22 cellular contexts compared by ENCODE assay signal in genomic region chr14:98219638-98220037, GRCh38.
DNase-seq lines count a peak whose midpoint lies in the region; ATAC-seq and TF ChIP-seq lines count a peak whose summit lies in the region.
"Had no signal": no experiment of that assay in that cellular context is flagged by ENCODE, and none has a peak within 500 bp of the region (broad histone marks: within the 10 kb centered on the region; RNA-seq: fewer than 3 reads in every experiment).

No MANE protein-coding gene starts in this region.

- POLR2A ChIA-PET in activated CD4-positive, alpha-beta T cell treated with anti-CD3 and anti-CD28 coated beads, Interleukin-2, amount 10 ng/mL, durations not matched to agents 7 days and 5 days (lab: Charles Lee): no interaction called here

- peak; percentile 68 to 87 for ATAC-seq in natural killer cell treated with Interleukin-12 subunit alpha and Interleukin-12 subunit beta and Interleukin-15 and Interleukin-18, amount 100 ng/mL, for 72 hours
- ATAC-seq in natural killer cell (no peak), omental fat pad (ENCODE audit: low FRiP score) (peak; percentile 37), GM19035 (IDR thresholded peaks at IDR 0.05; ENCODE audit: unreplicated experiment) (no peak)
- peak; percentile 81 to 85 for ATAC-seq in activated T-cell treated with anti-CD3 and anti-CD28 coated beads, Interleukin-2, amount 50 U/mL, for 72 hours (replicated peaks in 1 of 2)
- ATAC-seq: GM23338, HCT116, PC-3 had no signal

- no peaks in the 10 kb centered on the region for H3K36me3 ChIP-seq in brain microvascular endothelial cell (replicated peaks)
- H3K36me3 ChIP-seq: BE2C had no signal

- no peak for DNase-seq in activated CD4-positive, alpha-beta T cell treated with anti-CD3 and anti-CD28 coated beads, Interleukin-2, amount 10 ng/mL, durations not matched to agents 24 days and 14 days
- DNase-seq in activated CD4-positive, alpha-beta T cell treated with anti-CD3 and anti-CD28 coated beads, Interleukin-2, amount 10 ng/mL, durations not matched to agents 7 days and 5 days: no peak
- no peak for DNase-seq in natural killer cell treated with Interleukin-12 subunit alpha and Interleukin-12 subunit beta and Interleukin-15 and Interleukin-18, amount 100 ng/mL, for 72 hours (ENCODE audit: low spot score)
- DNase-seq in natural killer cell (no peak), omental fat pad (ENCODE audit: low spot score) (no peak), brain microvascular endothelial cell (no peak)
- DNase-seq in activated T-cell treated with anti-CD3 and anti-CD28 coated beads, Interleukin-2, amount 50 U/mL, for 72 hours: peak in 1 of 2 donors; percentile 43
- DNase-seq: BE2C; CD4-positive, CD25-positive, alpha-beta regulatory T cell; DMS153; GF-D8; IMR-90; Karpas-422; NCI-H1436; NCI-H1930; NCI-H226; NCI-H524; PC-3; RPMI8226 had no signal

- H3K4me3 Mint-ChIP-seq in activated CD4-positive, alpha-beta T cell treated with anti-CD3 and anti-CD28 coated beads, Interleukin-2, amount 10 ng/mL, durations not matched to agents 24 days and 14 days: peak overlapping the region; percentile 6
- no peak overlapping the region for H3K4me3 Mint-ChIP-seq in activated CD4-positive, alpha-beta T cell treated with anti-CD3 and anti-CD28 coated beads, Interleukin-2, amount 10 ng/mL, durations not matched to agents 7 days and 5 days
- peak overlapping the region; percentile 28 for H3K4me3 Mint-ChIP-seq in natural killer cell treated with Interleukin-12 subunit alpha and Interleukin-12 subunit beta and Interleukin-15 and Interleukin-18, amount 100 ng/mL, for 72 hours
- H3K4me3 Mint-ChIP-seq in natural killer cell: no peak overlapping the region
- H3K4me3 Mint-ChIP-seq in activated T-cell treated with anti-CD3 and anti-CD28 coated beads, Interleukin-2, amount 50 U/mL, for 72 hours: no peak overlapping the region
- H3K4me3 Mint-ChIP-seq: GM23338 had no signal

- no peak overlapping the region for H3K4me3 ChIP-seq in brain microvascular endothelial cell (ENCODE audit: low read depth, low read length)
- H3K4me3 ChIP-seq: GM23338 had no signal

- peak overlapping the region; percentile 68 for H3K27ac Mint-ChIP-seq in activated CD4-positive, alpha-beta T cell treated with anti-CD3 and anti-CD28 coated beads, Interleukin-2, amount 10 ng/mL, durations not matched to agents 24 days and 14 days
- H3K27ac Mint-ChIP-seq in activated CD4-positive, alpha-beta T cell treated with anti-CD3 and anti-CD28 coated beads, Interleukin-2, amount 10 ng/mL, durations not matched to agents 7 days and 5 days: no peak overlapping the region
- H3K27ac Mint-ChIP-seq in natural killer cell treated with Interleukin-12 subunit alpha and Interleukin-12 subunit beta and Interleukin-15 and Interleukin-18, amount 100 ng/mL, for 72 hours: peak overlapping the region; percentile 18
- H3K27ac Mint-ChIP-seq in natural killer cell: no peak overlapping the region
- no peak overlapping the region for H3K27ac Mint-ChIP-seq in activated T-cell treated with anti-CD3 and anti-CD28 coated beads, Interleukin-2, amount 50 U/mL, for 72 hours
- H3K27ac Mint-ChIP-seq: GM23338 had no signal

- H3K27me3 Mint-ChIP-seq in activated CD4-positive, alpha-beta T cell treated with anti-CD3 and anti-CD28 coated beads, Interleukin-2, amount 10 ng/mL, durations not matched to agents 24 days and 14 days: peaks cover 2% of the 10 kb centered on the region
- no peaks in the 10 kb centered on the region for H3K27me3 Mint-ChIP-seq in activated CD4-positive, alpha-beta T cell treated with anti-CD3 and anti-CD28 coated beads, Interleukin-2, amount 10 ng/mL, durations not matched to agents 7 days and 5 days
- H3K27me3 Mint-ChIP-seq in natural killer cell treated with Interleukin-12 subunit alpha and Interleukin-12 subunit beta and Interleukin-15 and Interleukin-18, amount 100 ng/mL, for 72 hours: no peaks in the 10 kb centered on the region
- peaks cover 0 to 6% of the 10 kb centered on the region in 2 donors for H3K27me3 Mint-ChIP-seq in natural killer cell (ENCODE audit: low read depth in 2 of 2)
- H3K27me3 Mint-ChIP-seq in activated T-cell treated with anti-CD3 and anti-CD28 coated beads, Interleukin-2, amount 50 U/mL, for 72 hours (ENCODE audit: low read depth): no peaks in the 10 kb centered on the region
- H3K27me3 Mint-ChIP-seq: CD4-positive, CD25-positive, alpha-beta regulatory T cell had no signal

- H3K4me1 Mint-ChIP-seq in activated CD4-positive, alpha-beta T cell treated with anti-CD3 and anti-CD28 coated beads, Interleukin-2, amount 10 ng/mL, durations not matched to agents 24 days and 14 days: peaks cover 23% of the 10 kb centered on the region
- H3K4me1 Mint-ChIP-seq in activated CD4-positive, alpha-beta T cell treated with anti-CD3 and anti-CD28 coated beads, Interleukin-2, amount 10 ng/mL, durations not matched to agents 7 days and 5 days: peaks cover 35% of the 10 kb centered on the region
- peaks cover 15 to 16% of the 10 kb centered on the region in 2 donors for H3K4me1 Mint-ChIP-seq in natural killer cell treated with Interleukin-12 subunit alpha and Interleukin-12 subunit beta and Interleukin-15 and Interleukin-18, amount 100 ng/mL, for 72 hours (ENCODE audit: low read depth in 2 of 2)
- peaks cover 12 to 16% of the 10 kb centered on the region in 2 donors for H3K4me1 Mint-ChIP-seq in natural killer cell
- H3K4me1 Mint-ChIP-seq in activated T-cell treated with anti-CD3 and anti-CD28 coated beads, Interleukin-2, amount 50 U/mL, for 72 hours (ENCODE audit: low read depth): peaks cover 26% of the 10 kb centered on the region

- in situ Hi-C loops in brain microvascular endothelial cell (cut with HindIII; ENCODE audit: low pct_ligation_motif_present, low sequenced_read_pairs): no loop called here

- TF ChIP-seq CTCF in natural killer cell (IDR thresholded peaks at IDR 0.05): no peak
- no peak for TF ChIP-seq CTCF in omental fat pad (IDR thresholded peaks at IDR 0.05)
- TF ChIP-seq CTCF in brain microvascular endothelial cell (IDR thresholded peaks at IDR 0.05; ENCODE audit: low read depth, low read length, missing control alignments): no peak

- peaks cover 5% of the 10 kb centered on the region for H3K36me3 Mint-ChIP-seq in activated CD4-positive, alpha-beta T cell treated with anti-CD3 and anti-CD28 coated beads, Interleukin-2, amount 10 ng/mL, durations not matched to agents 24 days and 14 days (ENCODE audit: low read depth)
- peaks cover 10% of the 10 kb centered on the region for H3K36me3 Mint-ChIP-seq in activated CD4-positive, alpha-beta T cell treated with anti-CD3 and anti-CD28 coated beads, Interleukin-2, amount 10 ng/mL, durations not matched to agents 7 days and 5 days (ENCODE audit: low read depth)
- H3K36me3 Mint-ChIP-seq in natural killer cell treated with Interleukin-12 subunit alpha and Interleukin-12 subunit beta and Interleukin-15 and Interleukin-18, amount 100 ng/mL, for 72 hours: no peaks in the 10 kb centered on the region
- no peaks in the 10 kb centered on the region for H3K36me3 Mint-ChIP-seq in natural killer cell
- peaks cover 0 to 2% of the 10 kb centered on the region in 2 donors for H3K36me3 Mint-ChIP-seq in activated T-cell treated with anti-CD3 and anti-CD28 coated beads, Interleukin-2, amount 50 U/mL, for 72 hours (ENCODE audit: insufficient read depth in 2 of 2)
- H3K36me3 Mint-ChIP-seq: CD4-positive, CD25-positive, alpha-beta regulatory T cell had no signal

- CTCF ChIA-PET in activated CD4-positive, alpha-beta T cell treated with anti-CD3 and anti-CD28 coated beads, Interleukin-2, amount 10 ng/mL, durations not matched to agents 7 days and 5 days (lab: Charles Lee): interaction anchor here (1.2 kb wide), 1 partner anchor 9 kb away, joined by 3 read pairs; no protein-coding TSS in a partner anchor

- H3K9me3 Mint-ChIP-seq in activated CD4-positive, alpha-beta T cell treated with anti-CD3 and anti-CD28 coated beads, Interleukin-2, amount 10 ng/mL, durations not matched to agents 24 days and 14 days: peaks cover 9% of the 10 kb centered on the region
- peaks cover 5% of the 10 kb centered on the region for H3K9me3 Mint-ChIP-seq in activated CD4-positive, alpha-beta T cell treated with anti-CD3 and anti-CD28 coated beads, Interleukin-2, amount 10 ng/mL, durations not matched to agents 7 days and 5 days
- H3K9me3 Mint-ChIP-seq in natural killer cell treated with Interleukin-12 subunit alpha and Interleukin-12 subunit beta and Interleukin-15 and Interleukin-18, amount 100 ng/mL, for 72 hours: no peaks in the 10 kb centered on the region
- H3K9me3 Mint-ChIP-seq in natural killer cell: no peaks in the 10 kb centered on the region
- no peaks in the 10 kb centered on the region for H3K9me3 Mint-ChIP-seq in activated T-cell treated with anti-CD3 and anti-CD28 coated beads, Interleukin-2, amount 50 U/mL, for 72 hours
- H3K9me3 Mint-ChIP-seq: GM23338 had no signal

- H3K27me3 ChIP-seq in brain microvascular endothelial cell (replicated peaks): no peaks in the 10 kb centered on the region
- H3K27me3 ChIP-seq: BE2C had no signal

- H3K27ac ChIP-seq in brain microvascular endothelial cell: no peak overlapping the region

- intact Hi-C loops in activated CD4-positive, alpha-beta T cell treated with anti-CD3 and anti-CD28 coated beads, Interleukin-2, amount 10 ng/mL, durations not matched to agents 24 days and 14 days (cut with micrococcal nuclease): loop anchor here (1.0 kb wide), 1 partner anchor 12 kb away; no protein-coding TSS in a partner anchor
- intact Hi-C loops in natural killer cell (cut with micrococcal nuclease): no loop called here

Comparison
In these comparisons a context has a peak if more than half of its experiments do, and no peak if none do; other contexts are left out.
1. H3K27ac Mint-ChIP-seq: peak in activated CD4-positive, alpha-beta T cell treated with anti-CD3 and anti-CD28 coated beads, Interleukin-2, amount 10 ng/mL, durations not matched to agents 24 days and 14 days (single experiment) and natural killer cell treated with Interleukin-12 subunit alpha and Interleukin-12 subunit beta and Interleukin-15 and Interleukin-18, amount 100 ng/mL, for 72 hours (2 of 2); none in activated CD4-positive, alpha-beta T cell treated with anti-CD3 and anti-CD28 coated beads, Interleukin-2, amount 10 ng/mL, durations not matched to agents 7 days and 5 days (single experiment), natural killer cell (0 of 2) and activated T-cell treated with anti-CD3 and anti-CD28 coated beads, Interleukin-2, amount 50 U/mL, for 72 hours (single experiment).
2. H3K4me3 Mint-ChIP-seq: peak in activated CD4-positive, alpha-beta T cell treated with anti-CD3 and anti-CD28 coated beads, Interleukin-2, amount 10 ng/mL, durations not matched to agents 24 days and 14 days (single experiment) and natural killer cell treated with Interleukin-12 subunit alpha and Interleukin-12 subunit beta and Interleukin-15 and Interleukin-18, amount 100 ng/mL, for 72 hours (single experiment); none in activated CD4-positive, alpha-beta T cell treated with anti-CD3 and anti-CD28 coated beads, Interleukin-2, amount 10 ng/mL, durations not matched to agents 7 days and 5 days (single experiment), natural killer cell (single experiment) and activated T-cell treated with anti-CD3 and anti-CD28 coated beads, Interleukin-2, amount 50 U/mL, for 72 hours (0 of 2).
3. ATAC-seq: peak in natural killer cell treated with Interleukin-12 subunit alpha and Interleukin-12 subunit beta and Interleukin-15 and Interleukin-18, amount 100 ng/mL, for 72 hours (2 of 2), activated T-cell treated with anti-CD3 and anti-CD28 coated beads, Interleukin-2, amount 50 U/mL, for 72 hours (2 of 2) and omental fat pad (single experiment); none in natural killer cell (0 of 3) and GM19035 (single experiment).